8 cellular contexts compared by ENCODE assay signal in the genomic region with DNA sequence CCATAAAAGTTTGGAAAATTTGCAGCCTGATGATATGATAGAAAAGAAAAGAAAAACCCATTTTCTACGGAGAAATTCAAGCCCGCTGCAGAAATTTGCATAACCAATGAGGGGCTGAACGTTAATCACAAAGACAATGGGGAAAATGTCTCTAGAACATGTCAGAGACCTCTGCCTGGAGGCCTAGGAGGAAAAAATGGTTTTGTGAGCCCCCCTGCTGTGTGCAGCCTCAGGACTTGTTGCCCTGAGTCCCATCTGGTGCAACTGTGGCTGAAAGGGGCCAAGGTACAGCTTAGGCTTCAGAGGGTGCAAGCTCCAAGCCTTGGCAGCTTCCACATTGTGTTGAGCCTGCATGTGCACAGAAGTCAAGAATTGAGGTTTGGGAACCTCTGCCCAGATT.
"Had no signal": no experiment of that assay in that cellular context is flagged by ENCODE, and none has a peak within 500 bp of the region (broad histone marks: within the 10 kb centered on the region; RNA-seq: fewer than 3 reads in every experiment).

No MANE protein-coding gene starts in this region.

- DNase-seq: GDM1, GF-D8 had no signal

- ATAC-seq: GM12878 had no signal

- FAIRE-seq: G401.6, GM12878, GM12891, GM12892, GM18507, GM19239 had no signal

- H3K4me3 ChIP-seq: GM12878 had no signal
